Comparison of ENCODE assay signal across 8 cellular contexts in the genomic region with DNA sequence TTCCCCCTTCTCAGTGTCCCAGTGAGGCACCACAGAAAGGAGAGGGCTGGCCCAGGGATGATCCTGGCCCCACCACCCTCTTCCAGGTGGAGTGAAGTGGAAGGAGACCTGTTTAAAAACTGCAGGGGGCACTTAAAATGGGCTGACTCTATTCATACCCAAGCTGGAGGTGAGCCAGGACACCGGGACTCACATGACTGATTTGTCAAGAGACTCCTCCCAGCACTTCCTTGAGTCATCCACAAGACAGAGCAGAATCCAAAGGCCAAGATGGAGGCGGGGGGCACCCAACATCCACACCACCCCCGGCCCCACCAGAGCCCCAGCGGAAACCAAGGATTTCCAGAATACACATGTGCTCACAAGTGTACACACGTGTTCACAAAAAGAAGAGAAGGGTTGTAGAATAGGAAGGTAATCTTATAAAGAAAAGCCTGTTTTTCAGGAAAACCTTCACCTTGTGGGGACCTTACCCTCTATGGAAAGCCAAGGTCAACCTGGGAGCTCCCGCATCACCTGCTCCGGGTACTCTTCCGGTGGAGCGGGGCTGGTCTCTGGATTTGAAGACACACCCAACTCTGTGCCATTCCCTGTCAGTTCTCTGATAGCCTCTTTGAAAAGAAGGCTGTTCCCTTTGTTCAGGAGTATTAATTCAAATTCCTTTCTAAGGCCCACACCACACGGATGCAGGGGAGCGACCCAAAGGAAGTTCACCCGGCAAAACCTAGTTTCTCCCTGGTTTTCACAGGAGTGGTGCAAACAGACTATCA. TPM values are rescaled to one million over a fixed set of nuclear protein-coding genes. Genes with fewer than 3 reads are reported as not detected.
DNase-seq lines count a peak whose midpoint lies in the region; ATAC-seq and TF ChIP-seq lines count a peak whose summit lies in the region.

No MANE protein-coding gene starts in this region.

- H3K27ac ChIP-seq in gastrocnemius medialis: peak overlapping the region; percentile 88 to 99 (median 97)

- ATAC-seq in Right ventricle myocardium superior (ENCODE audit: poor library complexity) (no peak), gastrocnemius medialis (peak; percentile 75 to 77)

- TF ChIP-seq CTCF in gastrocnemius medialis (IDR thresholded peaks at IDR 0.05 in 4 of 5, conservative IDR thresholded peaks at IDR 0.05 in 1 of 5): no peak

- no peaks in the 10 kb centered on the region for H3K27me3 ChIP-seq in gastrocnemius medialis

- H3K4me1 ChIP-seq in gastrocnemius medialis: peaks cover 81 to 91% of the 10 kb centered on the region in 2 donors

- intact Hi-C loops in Right ventricle myocardium superior (cut with DNase I): no loop called here
- intact Hi-C loops in gastrocnemius medialis (cut with DNase I; ENCODE audit: low total_unique reads): loop anchor here (2.0 to 10.0 kb wide), 5 partner anchors 65 to 625 kb away; a partner anchor contains a TSS

- DNase-seq in HK-2 (ENCODE audit: unreplicated experiment) (peak; percentile 75), RPMI7951 (ENCODE audit: low read depth) (peak; percentile 44), Right ventricle myocardium superior (peak; percentile 70), gastrocnemius medialis (peak; percentile 77 to 92), KG1 (lab: John Stamatoyannopoulos, UW) (no peak), GM19240 (ENCODE audit: insufficient read length, low spot score) (no peak)
- no peak for DNase-seq in effector CD8-positive, alpha-beta T cell (lab: John Stamatoyannopoulos, UW)
- DNase-seq in activated T-cell treated with anti-CD3 and anti-CD28 coated beads, Interleukin-2, amount 50 U/mL, for 48 hours: no peak

- in situ Hi-C loops in gastrocnemius medialis (cut with MboI; ENCODE audit: low sequenced_read_pairs in 4 of 4): loop anchor here in 3 of 4 donors (10.0 to 25.0 kb wide), 5 partner anchors 65 to 237 kb away; no protein-coding TSS in a partner anchor

- peaks cover 0 to 5% of the 10 kb centered on the region in 2 donors for H3K36me3 ChIP-seq in gastrocnemius medialis

- H3K9me3 ChIP-seq in gastrocnemius medialis: no peaks in the 10 kb centered on the region

- H3K4me3 ChIP-seq in gastrocnemius medialis: no peak overlapping the region

- peak in 1 of 2 donors; percentile 24 for TF ChIP-seq POLR2A in gastrocnemius medialis (IDR thresholded peaks at IDR 0.05)

RNA-seq across cellular contexts. Expression of a gene that starts 10.9 kb away (rescaled TPM):
- 45.4 and 48.1 TPM in 2 replicates for total RNA-seq in RPMI7951 (2014; rRNA removed; shearing (Covaris generic))
- 29.4 TPM for total RNA-seq in Right ventricle myocardium superior
- 10 to 100 TPM; 13.9 to 36.7 (median 21.1) TPM for total RNA-seq in gastrocnemius medialis

Comparison
In these comparisons a context has a peak if more than half of its experiments do, and no peak if none do; other contexts are left out.
1. DNase-seq: peak in HK-2 (single experiment), RPMI7951 (single experiment), Right ventricle myocardium superior (single experiment) and gastrocnemius medialis (2 of 2); none in effector CD8-positive, alpha-beta T cell (single experiment), activated T-cell treated with anti-CD3 and anti-CD28 coated beads, Interleukin-2, amount 50 U/mL, for 48 hours (0 of 2), KG1 (single experiment) and GM19240 (single experiment).